8 cellular contexts compared by ENCODE assay signal in the genomic region with DNA sequence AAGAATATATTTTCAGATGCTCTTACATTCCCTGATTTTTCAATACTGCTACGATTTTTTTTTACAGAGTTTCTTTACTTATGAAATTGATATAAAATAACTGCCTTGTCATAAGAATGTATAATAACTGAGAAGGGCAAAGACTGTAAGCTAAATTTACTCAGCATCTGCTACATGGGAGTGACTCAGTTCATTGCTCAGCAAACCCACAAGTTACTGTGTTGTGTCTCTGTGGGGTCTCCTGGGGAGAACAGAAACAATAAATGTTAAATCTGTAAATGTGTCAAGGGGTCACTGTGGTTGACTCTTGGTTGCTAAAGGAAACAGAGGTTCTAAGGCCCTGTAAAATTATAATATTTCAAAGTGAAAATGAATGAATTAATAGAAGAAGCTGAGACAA.
DNase-seq lines count a peak whose midpoint lies in the region; ATAC-seq and TF ChIP-seq lines count a peak whose summit lies in the region.

No MANE protein-coding gene starts in this region.

- peaks cover 20 to 32% (median 22%) of the 10 kb centered on the region in 3 donors for H3K4me1 Mint-ChIP-seq in CD8-positive, alpha-beta memory T cell

- TF ChIP-seq CTCF in fibroblast of pulmonary artery (IDR thresholded peaks at IDR 0.05; ENCODE audit: low read length, missing control alignments), result no peak

- no peaks in the 10 kb centered on the region for H3K4me1 ChIP-seq in CD8-positive, alpha-beta memory T cell (ENCODE audit: insufficient read depth, low read length)

- H3K9me3 Mint-ChIP-seq in CD8-positive, alpha-beta memory T cell, result no peaks in the 10 kb centered on the region

- H3K36me3 Mint-ChIP-seq in CD8-positive, alpha-beta memory T cell, result peaks cover 0 to 2% (median 1%) of the 10 kb centered on the region in 3 donors

- peak; percentile 59 for ATAC-seq in GM21515 (IDR thresholded peaks at IDR 0.05; ENCODE audit: unreplicated experiment)

- DNase-seq in ELR (ENCODE audit: low read depth) (peak; percentile 83), HT1080 (ENCODE audit: low read depth) (peak; percentile 81), fibroblast of pulmonary artery (ENCODE audit: low read depth) (peak; percentile 48), NCI-H1417 (lab: John Stamatoyannopoulos, UW) (no peak), NCI-H345 (lab: John Stamatoyannopoulos, UW) (no peak), germinal center (ENCODE audit: low spot score) (no peak)
- DNase-seq in CD8-positive, alpha-beta memory T cell, result no peak

- no peaks in the 10 kb centered on the region for H3K36me3 ChIP-seq in CD8-positive, alpha-beta memory T cell (ENCODE audit: insufficient read depth, low read length)

- H3K27ac ChIP-seq in CD8-positive, alpha-beta memory T cell (ENCODE audit: low read depth, low read length), result no peak overlapping the region

- no peak overlapping the region for H3K4me3 ChIP-seq in fibroblast of pulmonary artery (replicated peaks; ENCODE audit: low read depth, low read length)
- no peak overlapping the region for H3K4me3 ChIP-seq in CD8-positive, alpha-beta memory T cell (ENCODE audit: low read length)

- POLR2A ChIA-PET in CD8-positive, alpha-beta memory T cell (lab: Charles Lee), result no interaction called here

- CTCF ChIA-PET in CD8-positive, alpha-beta memory T cell (lab: Charles Lee), result interaction anchor here (0.7 kb wide), 1 partner anchor 14 kb away, joined by 3 read pairs; no protein-coding TSS in a partner anchor

- H3K27ac Mint-ChIP-seq in CD8-positive, alpha-beta memory T cell, result peak overlapping the region in 1 of 8 donors; percentile 53

- H3K9me3 ChIP-seq in CD8-positive, alpha-beta memory T cell (ENCODE audit: low read length), result no peaks in the 10 kb centered on the region

- H3K4me3 Mint-ChIP-seq in CD8-positive, alpha-beta memory T cell, result no peak overlapping the region

- H3K27me3 Mint-ChIP-seq in CD8-positive, alpha-beta memory T cell, result no peaks in the 10 kb centered on the region

- no peaks in the 10 kb centered on the region for H3K27me3 ChIP-seq in CD8-positive, alpha-beta memory T cell (ENCODE audit: insufficient read depth, low read length, poor library complexity, severe bottlenecking)

Comparison
In these comparisons a context has a peak if more than half of its experiments do, and no peak if none do; other contexts are left out.
1. DNase-seq: peak in ELR (single experiment), HT1080 (single experiment) and fibroblast of pulmonary artery (single experiment); none in CD8-positive, alpha-beta memory T cell (0 of 5), NCI-H1417 (0 of 3), NCI-H345 (single experiment) and germinal center (single experiment).